In genomic region chr1:149927056-149927534, GRCh38 we compare ENCODE assay signal across 8 cellular contexts. TPM values are rescaled to one million over a fixed set of nuclear protein-coding genes. Genes with fewer than 3 reads are reported as not detected.
DNase-seq lines count a peak whose midpoint lies in the region; ATAC-seq, FAIRE-seq and TF ChIP-seq lines count a peak whose summit lies in the region.

No MANE protein-coding gene starts in this region.

- no peaks in the 10 kb centered on the region for H3K9me2 ChIP-seq in OCI-LY1 (ENCODE audit: low read depth, low read length)

- H3K9ac ChIP-seq in DND-41 (ENCODE audit: low read depth, low read length): peak overlapping the region; percentile 91
- H3K9ac ChIP-seq in OCI-LY1 (ENCODE audit: low read length): peak overlapping the region; percentile 86
- H3K9ac ChIP-seq in endodermal cell (ENCODE audit: extremely low read depth, low read length, poor library complexity, severe bottlenecking): peak overlapping the region; percentile 99

- H3K9me3 ChIP-seq in DND-41 (ENCODE audit: insufficient read depth, low read length, severe bottlenecking) (no peaks in the 10 kb centered on the region), OCI-LY1 (ENCODE audit: low read length) (no peaks in the 10 kb centered on the region), endodermal cell (ENCODE audit: control insufficient read depth, low read length) (no peaks in the 10 kb centered on the region), neutrophil (no peaks in the 10 kb centered on the region)

- H3K9me3 Mint-ChIP-seq in endodermal cell: no peaks in the 10 kb centered on the region

- peaks cover 49% of the 10 kb centered on the region for H3K36me3 ChIP-seq in DND-41 (ENCODE audit: insufficient read depth, low read length)
- H3K36me3 ChIP-seq in OCI-LY1 (ENCODE audit: insufficient read depth, low read length): peaks cover 47% of the 10 kb centered on the region
- peaks cover 46% of the 10 kb centered on the region for H3K36me3 ChIP-seq in endodermal cell (ENCODE audit: control insufficient read depth, insufficient read depth, low read length)
- H3K36me3 ChIP-seq in neutrophil: peaks cover 46% of the 10 kb centered on the region

- H3F3A ChIP-seq in OCI-LY1 (ENCODE audit: insufficient read depth, low read length): no peaks in the 10 kb centered on the region

- DNase-seq in DND-41 (no peak), endodermal cell (no peak), posterior cingulate gyrus (no peak), GM12892 (ENCODE audit: insufficient read length) (no peak)
- DNase-seq in activated CD4-positive, alpha-beta T cell treated with anti-CD3 and anti-CD28 coated beads for 1 hour: no peak

- H3K36me3 Mint-ChIP-seq in endodermal cell (ENCODE audit: low read depth): peaks cover 43% of the 10 kb centered on the region

- intact Hi-C loops in posterior cingulate gyrus (cut with DNase I): no loop called here

- H4K20me1 ChIP-seq in DND-41 (ENCODE audit: insufficient read depth, low read length) (peaks cover 26% of the 10 kb centered on the region), OCI-LY1 (ENCODE audit: insufficient read depth, low read length) (no peaks in the 10 kb centered on the region)

- H3K4me2 ChIP-seq in DND-41 (ENCODE audit: insufficient read depth, low read length) (peak overlapping the region; percentile 78), OCI-LY1 (ENCODE audit: low read length) (peak overlapping the region; percentile 81)

- H3K4me1 ChIP-seq in DND-41 (ENCODE audit: insufficient read depth, low read length) (peaks cover 37% of the 10 kb centered on the region), OCI-LY1 (ENCODE audit: insufficient read depth, low read length, severe bottlenecking) (peaks cover 23% of the 10 kb centered on the region), endodermal cell (ENCODE audit: control insufficient read depth, insufficient read depth, low read length) (peaks cover 6% of the 10 kb centered on the region), neutrophil (ENCODE audit: control insufficient read depth in 1 of 2, insufficient read depth in 1 of 2, low read depth in 1 of 2, low read length in 1 of 2) (peaks cover 18 to 23% of the 10 kb centered on the region in 2 experiments)

- TF ChIP-seq CTCF in DND-41 (IDR thresholded peaks at IDR 0.05; ENCODE audit: borderline replicate concordance, extremely low read depth, low read length, poor library complexity, severe bottlenecking): no peak
- no peak for TF ChIP-seq CTCF in OCI-LY1 (IDR thresholded peaks at IDR 0.05; ENCODE audit: low read length)
- no peak for TF ChIP-seq CTCF in endodermal cell (conservative IDR thresholded peaks at IDR 0.05)
- TF ChIP-seq CTCF in neutrophil (IDR thresholded peaks at IDR 0.05): no peak

- H3K27ac Mint-ChIP-seq in endodermal cell: peak overlapping the region; percentile 99

- no peaks in the 10 kb centered on the region for H3K27me3 ChIP-seq in DND-41 (ENCODE audit: insufficient read depth, low read length, poor library complexity)
- H3K27me3 ChIP-seq in OCI-LY1 (ENCODE audit: insufficient read depth, low read length): no peaks in the 10 kb centered on the region
- H3K27me3 ChIP-seq in endodermal cell (ENCODE audit: control insufficient read depth, insufficient read depth, low read length, poor library complexity, severe bottlenecking): no peaks in the 10 kb centered on the region
- H3K27me3 ChIP-seq in neutrophil: no peaks in the 10 kb centered on the region

- ATAC-seq in DND-41 (ENCODE audit: insufficient read depth, low read depth) (no peak), GM21423 (IDR thresholded peaks at IDR 0.05; ENCODE audit: unreplicated experiment) (no peak)

- no peak for TF ChIP-seq POLR2A in GM12892 (IDR thresholded peaks at IDR 0.05; ENCODE audit: low read depth, low read length)

- FAIRE-seq in GM12892 (lab: Jason Lieb, UNC): no peak

- WGBS in endodermal cell (ENCODE audit: insufficient coverage in 1 of 2, insufficient read length in 1 of 2), 2 experiments: 3 to 4% methylated on average over 4 to 9 of the region's 9 CpGs

- peaks cover 4% of the 10 kb centered on the region for H3K27me3 Mint-ChIP-seq in endodermal cell (ENCODE audit: insufficient read depth)

- H3K27ac ChIP-seq in DND-41 (ENCODE audit: low read length) (peak overlapping the region; percentile 96), OCI-LY1 (ENCODE audit: low read depth, low read length, poor library complexity, severe bottlenecking) (peak overlapping the region; percentile 83), endodermal cell (ENCODE audit: low read depth, low read length) (no peak overlapping the region), neutrophil (peak overlapping the region; percentile 94)

- peaks cover 19% of the 10 kb centered on the region for H3K4me1 Mint-ChIP-seq in endodermal cell

- H2AFZ ChIP-seq in DND-41 (ENCODE audit: low read depth, low read length): peak overlapping the region; percentile 85
- H2AFZ ChIP-seq in OCI-LY1 (ENCODE audit: low read length): no peak overlapping the region

- H3K4me3 ChIP-seq in DND-41 (ENCODE audit: low read depth in 1 of 2, low read length in 2 of 2) (peak overlapping the region; percentile 94 to 95), OCI-LY1 (ENCODE audit: low read depth, low read length, poor library complexity, severe bottlenecking) (peak overlapping the region; percentile 89), endodermal cell (ENCODE audit: low read length) (peak overlapping the region; percentile 99), neutrophil (ENCODE audit: low read depth in 1 of 2, low read length in 1 of 2) (peak overlapping the region; percentile 71 to 82)

- H3K79me2 ChIP-seq in DND-41 (ENCODE audit: insufficient read depth, low read length) (peaks cover 33% of the 10 kb centered on the region), OCI-LY1 (ENCODE audit: insufficient read depth, low read length) (peaks cover 8% of the 10 kb centered on the region)

- peak overlapping the region; percentile 86 for H3K4me3 Mint-ChIP-seq in endodermal cell

RNA-seq across cellular contexts. Expression of gene SF3B4, which starts 0.5 kb away (rescaled TPM):
- 10 to 100 TPM; 85.8 to 93.8 TPM for total RNA-seq in endodermal cell
- polyA plus RNA-seq in endodermal cell (2013, experiment 1 of 2): 78.1 TPM
- 64.5 TPM for polyA plus RNA-seq in endodermal cell (2013, experiment 2 of 2)
- 37.6 TPM for polyA plus RNA-seq in GM12892 (2012; ENCODE audit: missing spikeins)

RNA-seq across cellular contexts. Expression of gene SV2A, which starts 9.5 kb away (rescaled TPM):
- 10 to 100 TPM; 25.6 to 26.2 TPM for total RNA-seq in endodermal cell
- polyA plus RNA-seq in endodermal cell (2013, experiment 1 of 2): 36.6 TPM
- polyA plus RNA-seq in endodermal cell (2013, experiment 2 of 2): 31.9 TPM
- 1.7 TPM for polyA plus RNA-seq in GM12892 (2012; ENCODE audit: missing spikeins)

RNA-seq across cellular contexts. Expression of gene MTMR11, which starts 9.6 kb away (rescaled TPM):
- 1 to 10 TPM; 4.7 to 6.6 TPM for total RNA-seq in endodermal cell
- polyA plus RNA-seq in endodermal cell (2013, experiment 1 of 2): 9.5 TPM
- polyA plus RNA-seq in endodermal cell (2013, experiment 2 of 2): 8.2 TPM
- polyA plus RNA-seq in GM12892 (2012; ENCODE audit: missing spikeins): 1.0 TPM

RNA-seq across cellular contexts. Expression of gene BOLA1, which starts 27.7 kb away (rescaled TPM):
- 10 to 100 TPM; 10.2 to 14.7 TPM for total RNA-seq in endodermal cell
- 4.1 TPM for polyA plus RNA-seq in endodermal cell (2013, experiment 1 of 2)
- 3.6 TPM for polyA plus RNA-seq in endodermal cell (2013, experiment 2 of 2)
- polyA plus RNA-seq in GM12892 (2012; ENCODE audit: missing spikeins): 16.0 TPM
